ENCODE assay signal across 20 cellular contexts in the genomic region with DNA sequence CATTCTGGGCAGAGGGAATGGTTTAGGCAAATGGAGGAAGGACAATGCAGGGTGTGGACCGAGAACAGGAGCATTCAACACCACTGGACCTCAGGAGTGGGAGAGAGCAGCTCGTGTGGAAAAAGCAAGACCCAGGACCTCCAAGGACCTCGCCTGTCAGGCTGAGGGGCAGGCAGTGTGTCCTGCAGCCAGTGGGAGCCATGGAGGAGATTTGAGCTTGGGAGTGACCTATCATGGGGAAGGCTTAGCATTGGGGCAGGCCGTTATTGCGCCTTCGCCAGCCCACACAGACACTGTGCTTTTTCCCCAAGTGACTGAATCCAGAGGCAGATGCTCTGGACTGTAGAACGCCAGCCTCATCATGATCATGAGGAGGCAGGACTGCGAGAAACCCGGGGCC. TPM values are rescaled to one million over a fixed set of nuclear protein-coding genes. Genes with fewer than 3 reads are reported as not detected.
DNase-seq lines count a peak whose midpoint lies in the region; ATAC-seq and TF ChIP-seq lines count a peak whose summit lies in the region.
"Had no signal": no experiment of that assay in that cellular context is flagged by ENCODE, and none has a peak within 500 bp of the region (broad histone marks: within the 10 kb centered on the region; RNA-seq: fewer than 3 reads in every experiment).

No MANE protein-coding gene starts in this region.

- H3K27ac ChIP-seq in mucosa of rectum (ENCODE audit: low read depth in 2 of 2, low read length in 2 of 2) (peak overlapping the region; percentile 43 to 54), testis (no peak overlapping the region)
- H3K27ac ChIP-seq: BLaER1 had no signal

- no peak overlapping the region for H3K27ac Mint-ChIP-seq in natural killer cell treated with Interleukin-12 subunit alpha and Interleukin-12 subunit beta and Interleukin-15 and Interleukin-18, amount 100 ng/mL, for 72 hours
- H3K27ac Mint-ChIP-seq in natural killer cell (no peak overlapping the region), T-helper 17 cell (peak overlapping the region; percentile 95)
- H3K27ac Mint-ChIP-seq in activated CD8-positive, alpha-beta memory T cell treated with anti-CD3 and anti-CD28 coated beads, Interleukin-2, amount 10 ng/mL, durations not matched to agents 7 days and 5 days: no peak overlapping the region
- H3K27ac Mint-ChIP-seq: GM23338 had no signal

- intact Hi-C loops in natural killer cell (cut with micrococcal nuclease) (no loop called here), testis (cut with DNase I; ENCODE audit: low total_unique reads) (loop anchor here (5.0 kb wide), 1 partner anchor 510 kb away; no protein-coding TSS in a partner anchor)

- no peak overlapping the region for H3K4me3 ChIP-seq in mucosa of rectum (ENCODE audit: low read length in 2 of 2)
- H3K4me3 ChIP-seq in testis: no peak overlapping the region
- H3K4me3 ChIP-seq: BLaER1, GM23338, MG63 had no signal

- TF ChIP-seq CTCF in natural killer cell (IDR thresholded peaks at IDR 0.05) (no peak), testis (IDR thresholded peaks at IDR 0.05) (no peak)

- ATAC-seq in natural killer cell treated with Interleukin-12 subunit alpha and Interleukin-12 subunit beta and Interleukin-15 and Interleukin-18, amount 100 ng/mL, for 72 hours: no peak
- no peak for ATAC-seq in natural killer cell
- no peak for ATAC-seq in T-helper 17 cell
- ATAC-seq in activated CD8-positive, alpha-beta memory T cell treated with anti-CD3 and anti-CD28 coated beads, Interleukin-2, amount 10 ng/mL, durations not matched to agents 7 days and 5 days: no peak
- ATAC-seq: GM23338 had no signal

- H3K9me3 Mint-ChIP-seq in natural killer cell treated with Interleukin-12 subunit alpha and Interleukin-12 subunit beta and Interleukin-15 and Interleukin-18, amount 100 ng/mL, for 72 hours: no peaks in the 10 kb centered on the region
- no peaks in the 10 kb centered on the region for H3K9me3 Mint-ChIP-seq in natural killer cell
- no peaks in the 10 kb centered on the region for H3K9me3 Mint-ChIP-seq in activated CD8-positive, alpha-beta memory T cell treated with anti-CD3 and anti-CD28 coated beads, Interleukin-2, amount 10 ng/mL, durations not matched to agents 7 days and 5 days (ENCODE audit: low read depth)
- H3K9me3 Mint-ChIP-seq: GM23338 had no signal

- peaks cover 32 to 37% of the 10 kb centered on the region in 2 donors for H3K4me1 ChIP-seq in mucosa of rectum (ENCODE audit: control insufficient read depth in 2 of 2, insufficient read depth in 2 of 2, low read length in 2 of 2)
- H3K4me1 ChIP-seq in testis: no peaks in the 10 kb centered on the region

- 71 to 86% methylated on average over 6 to 9 of the region's 9 CpGs for WGBS in testis, 2 donors

- no peak overlapping the region for H3K4me3 Mint-ChIP-seq in natural killer cell treated with Interleukin-12 subunit alpha and Interleukin-12 subunit beta and Interleukin-15 and Interleukin-18, amount 100 ng/mL, for 72 hours
- no peak overlapping the region for H3K4me3 Mint-ChIP-seq in natural killer cell
- H3K4me3 Mint-ChIP-seq in T-helper 17 cell: no peak overlapping the region
- H3K4me3 Mint-ChIP-seq in activated CD8-positive, alpha-beta memory T cell treated with anti-CD3 and anti-CD28 coated beads, Interleukin-2, amount 10 ng/mL, durations not matched to agents 7 days and 5 days: no peak overlapping the region
- H3K4me3 Mint-ChIP-seq: GM23338 had no signal

- CTCF ChIA-PET in activated CD8-positive, alpha-beta memory T cell treated with anti-CD3 and anti-CD28 coated beads, Interleukin-2, amount 10 ng/mL, durations not matched to agents 7 days and 5 days (lab: Charles Lee): no interaction called here

- no peaks in the 10 kb centered on the region for H3K36me3 Mint-ChIP-seq in natural killer cell treated with Interleukin-12 subunit alpha and Interleukin-12 subunit beta and Interleukin-15 and Interleukin-18, amount 100 ng/mL, for 72 hours
- H3K36me3 Mint-ChIP-seq in natural killer cell (no peaks in the 10 kb centered on the region), T-helper 17 cell (ENCODE audit: low read depth) (no peaks in the 10 kb centered on the region)
- H3K36me3 Mint-ChIP-seq in activated CD8-positive, alpha-beta memory T cell treated with anti-CD3 and anti-CD28 coated beads, Interleukin-2, amount 10 ng/mL, durations not matched to agents 7 days and 5 days: no peaks in the 10 kb centered on the region

- no peak for TF ChIP-seq POLR2A in testis (IDR thresholded peaks at IDR 0.05)

- H3K36me3 ChIP-seq in mucosa of rectum (ENCODE audit: control insufficient read depth in 2 of 2, insufficient read depth in 2 of 2, low read length in 2 of 2) (no peaks in the 10 kb centered on the region), testis (ENCODE audit: low read depth, missing control alignments) (no peaks in the 10 kb centered on the region)
- H3K36me3 ChIP-seq: BLaER1, MG63 had no signal

- peak overlapping the region in 1 of 2 donors; percentile 5 for H3K9ac ChIP-seq in mucosa of rectum (ENCODE audit: low read depth in 1 of 2, low read length in 2 of 2)
- H3K9ac ChIP-seq: BLaER1 had no signal

- H3K27me3 ChIP-seq in mucosa of rectum (ENCODE audit: control insufficient read depth in 2 of 2, insufficient read depth in 2 of 2, low read length in 2 of 2): no peaks in the 10 kb centered on the region
- H3K27me3 ChIP-seq in testis: no peaks in the 10 kb centered on the region
- H3K27me3 ChIP-seq: BLaER1 had no signal

- no peaks in the 10 kb centered on the region for H3K27me3 Mint-ChIP-seq in natural killer cell treated with Interleukin-12 subunit alpha and Interleukin-12 subunit beta and Interleukin-15 and Interleukin-18, amount 100 ng/mL, for 72 hours
- peaks cover 0 to 8% of the 10 kb centered on the region in 2 donors for H3K27me3 Mint-ChIP-seq in natural killer cell (ENCODE audit: low read depth in 2 of 2)
- H3K27me3 Mint-ChIP-seq in T-helper 17 cell: no peaks in the 10 kb centered on the region
- H3K27me3 Mint-ChIP-seq in activated CD8-positive, alpha-beta memory T cell treated with anti-CD3 and anti-CD28 coated beads, Interleukin-2, amount 10 ng/mL, durations not matched to agents 7 days and 5 days: no peaks in the 10 kb centered on the region

- peaks cover 10 to 17% of the 10 kb centered on the region in 2 donors for H3K4me1 Mint-ChIP-seq in natural killer cell treated with Interleukin-12 subunit alpha and Interleukin-12 subunit beta and Interleukin-15 and Interleukin-18, amount 100 ng/mL, for 72 hours (ENCODE audit: low read depth in 2 of 2)
- H3K4me1 Mint-ChIP-seq in natural killer cell (peaks cover 10 to 19% of the 10 kb centered on the region in 2 donors), T-helper 17 cell (peaks cover 44% of the 10 kb centered on the region)
- H3K4me1 Mint-ChIP-seq in activated CD8-positive, alpha-beta memory T cell treated with anti-CD3 and anti-CD28 coated beads, Interleukin-2, amount 10 ng/mL, durations not matched to agents 7 days and 5 days: peaks cover 45% of the 10 kb centered on the region

- peak; percentile 16 for DNase-seq in natural killer cell treated with Interleukin-12 subunit alpha and Interleukin-12 subunit beta and Interleukin-15 and Interleukin-18, amount 100 ng/mL, for 72 hours (ENCODE audit: low spot score)
- DNase-seq in natural killer cell (no peak), T-helper 17 cell (no peak), middle frontal gyrus (ENCODE audit: extremely low spot score, low spot score) (no peak), testis (no peak), activated gamma-delta T cell treated with Interleukin-2 at 50 U/mL for 16 hours (no peak)
- DNase-seq in activated CD8-positive, alpha-beta memory T cell treated with anti-CD3 and anti-CD28 coated beads, Interleukin-2, amount 10 ng/mL, durations not matched to agents 7 days and 5 days: no peak
- DNase-seq: GF-D8, MG63, NCI-H1092, NCI-H146, NCI-H2081 treated with DMSO at 0.1 percent for 48 hours, NCI-H510A, NCI-H774, SHP77 treated with DMSO at 0.1 percent for 48 hours had no signal

- no peaks in the 10 kb centered on the region for H3K9me3 ChIP-seq in T-helper 17 cell (ENCODE audit: control insufficient read depth, low read length, poor library complexity, severe bottlenecking)
- H3K9me3 ChIP-seq in mucosa of rectum (ENCODE audit: control insufficient read depth in 2 of 2, low read length in 2 of 2): no peaks in the 10 kb centered on the region
- no peaks in the 10 kb centered on the region for H3K9me3 ChIP-seq in testis
- H3K9me3 ChIP-seq: BLaER1, MG63 had no signal

RNA-seq across cellular contexts. Expression of gene CDHR2, which starts 3.2 kb away (rescaled TPM):
- total RNA-seq in natural killer cell treated with Interleukin-12 subunit alpha and Interleukin-12 subunit beta and Interleukin-15 and Interleukin-18, amount 100 ng/mL, for 72 hours: under 1 TPM; 0.33 to 0.40 TPM
- total RNA-seq in natural killer cell: 1 to 10 TPM in 2 of 3 donors, under 1 TPM in 1; 0.75 to 2.2 (median 1.8) TPM
- total RNA-seq in T-helper 17 cell: 1 to 10 TPM; 1.3 to 2.4 TPM
- 1 to 10 TPM in 1 of 2 experiments, under 1 TPM in 1; 0.56 to 1.6 TPM for total RNA-seq in activated CD8-positive, alpha-beta memory T cell treated with anti-CD3 and anti-CD28 coated beads, Interleukin-2, amount 10 ng/mL, durations not matched to agents 7 days and 5 days
- 10 to 100 TPM; 32.0 to 60.5 TPM for total RNA-seq in testis
- 39.8 TPM for polyA plus RNA-seq in testis (ENCODE audit: insufficient read depth, low read depth, low replicate concordance)
- total RNA-seq: A172, Daoy, GM23338 had no signal
- polyA plus RNA-seq: GM23338 had no signal

RNA-seq across cellular contexts. Expression of gene RNF44, which starts 15.1 kb away (rescaled TPM):
- 10 to 100 TPM; 58.1 to 76.3 TPM for total RNA-seq in natural killer cell treated with Interleukin-12 subunit alpha and Interleukin-12 subunit beta and Interleukin-15 and Interleukin-18, amount 100 ng/mL, for 72 hours
- 100 to 1,000 TPM; 297 to 394 (median 359) TPM for total RNA-seq in natural killer cell
- 100 to 1,000 TPM; 228 to 288 TPM for total RNA-seq in T-helper 17 cell
- 100 to 1,000 TPM in 1 of 2 experiments, 10 to 100 TPM in 1; 96.5 to 111 TPM for total RNA-seq in activated CD8-positive, alpha-beta memory T cell treated with anti-CD3 and anti-CD28 coated beads, Interleukin-2, amount 10 ng/mL, durations not matched to agents 7 days and 5 days
- total RNA-seq in testis: 10 to 100 TPM; 57.2 to 64.7 TPM
- 60.1 TPM for polyA plus RNA-seq in testis (ENCODE audit: insufficient read depth, low read depth, low replicate concordance)

RNA-seq across cellular contexts. Expression of gene GPRIN1, which starts 57.6 kb away (rescaled TPM):
- 1 to 10 TPM; 2.7 to 5.9 TPM for total RNA-seq in natural killer cell treated with Interleukin-12 subunit alpha and Interleukin-12 subunit beta and Interleukin-15 and Interleukin-18, amount 100 ng/mL, for 72 hours
- 1 to 10 TPM in 2 of 3 donors, under 1 TPM in 1; 0.92 to 1.5 (median 1.3) TPM for total RNA-seq in natural killer cell
- total RNA-seq in T-helper 17 cell: under 1 TPM; 0.57 to 0.60 TPM
- total RNA-seq in activated CD8-positive, alpha-beta memory T cell treated with anti-CD3 and anti-CD28 coated beads, Interleukin-2, amount 10 ng/mL, durations not matched to agents 7 days and 5 days: 1 to 10 TPM; 2.5 to 3.4 TPM
- total RNA-seq in testis: 1 to 10 TPM; 5.7 to 8.4 TPM
- polyA plus RNA-seq in testis (ENCODE audit: insufficient read depth, low read depth, low replicate concordance): 2.5 TPM

Comparison
In these comparisons a context has a peak if more than half of its experiments do, and no peak if none do; other contexts are left out.
1. H3K27ac ChIP-seq: peak in mucosa of rectum (2 of 2); none in testis (0 of 2).
2. RNA of gene CDHR2, which starts 3.2 kb away (total RNA-seq): 32.0 to 60.5 TPM in testis; 1.3 to 2.4 TPM in T-helper 17 cell, 0.75 to 2.2 TPM in natural killer cell, 0.56 to 1.6 TPM in activated CD8-positive, alpha-beta memory T cell treated with anti-CD3 and anti-CD28 coated beads, Interleukin-2, amount 10 ng/mL, durations not matched to agents 7 days and 5 days and 0.33 to 0.40 TPM in natural killer cell treated with Interleukin-12 subunit alpha and Interleukin-12 subunit beta and Interleukin-15 and Interleukin-18, amount 100 ng/mL, for 72 hours; every median in the first group is over 4 times any median in the second.